Comparison of ENCODE assay signal across 8 cellular contexts in genomic region chr12:111437816-111438454, GRCh38. TPM values are rescaled to one million over a fixed set of nuclear protein-coding genes. Genes with fewer than 3 reads are reported as not detected.
DNase-seq lines count a peak whose midpoint lies in the region; ATAC-seq and TF ChIP-seq lines count a peak whose summit lies in the region.

No MANE protein-coding gene starts in this region.

- peaks cover 46 to 91% (median 54%) of the 10 kb centered on the region in 4 donors for H3K4me1 ChIP-seq in transverse colon

- no peak for TF ChIP-seq EP300 in transverse colon (IDR thresholded peaks at IDR 0.05; ENCODE audit: low read depth)

- no peak for DNase-seq in activated T-cell treated with anti-CD3 and anti-CD28 coated beads, Interleukin-2, amount 50 U/mL, for 72 hours
- DNase-seq in activated T-cell treated with anti-CD3 and anti-CD28 coated beads for 4 hours, result no peak
- DNase-seq in activated naive CD8-positive, alpha-beta T cell treated with anti-CD3 and anti-CD28 coated beads, Interleukin-2, amount 50 U/mL, for 24 hours, result no peak
- DNase-seq in iris pigment epithelial cell (ENCODE audit: low read depth), result peak; percentile 89
- peak; percentile 56 for DNase-seq in transverse colon
- no peak for DNase-seq in NCI-H1092 (lab: John Stamatoyannopoulos, UW)

- no peak for TF ChIP-seq POLR2A in transverse colon (IDR thresholded peaks at IDR 0.05)

- H3K9me3 ChIP-seq in transverse colon, result no peaks in the 10 kb centered on the region

- no peak overlapping the region for H3K4me3 ChIP-seq in transverse colon

- H3K27ac ChIP-seq in transverse colon, result peak overlapping the region; percentile 3 to 85 (median 63)

- H3K9me3 Mint-ChIP-seq in activated T-cell treated with anti-CD3 and anti-CD28 coated beads, Interleukin-2, amount 50 U/mL, for 72 hours, result no peaks in the 10 kb centered on the region
- no peaks in the 10 kb centered on the region for H3K9me3 Mint-ChIP-seq in activated naive CD8-positive, alpha-beta T cell treated with anti-CD3 and anti-CD28 coated beads, Interleukin-2, amount 50 U/mL, for 24 hours

- no peak for ATAC-seq in activated T-cell treated with anti-CD3 and anti-CD28 coated beads, Interleukin-2, amount 50 U/mL, for 72 hours (replicated peaks in 1 of 2)
- no peak for ATAC-seq in activated naive CD8-positive, alpha-beta T cell treated with anti-CD3 and anti-CD28 coated beads, Interleukin-2, amount 50 U/mL, for 24 hours
- ATAC-seq in GM21423 (IDR thresholded peaks at IDR 0.05; ENCODE audit: unreplicated experiment), result no peak
- no peak for ATAC-seq in HG02623 (IDR thresholded peaks at IDR 0.05; ENCODE audit: unreplicated experiment)

- peaks cover 93% of the 10 kb centered on the region for H3K4me1 Mint-ChIP-seq in activated T-cell treated with anti-CD3 and anti-CD28 coated beads, Interleukin-2, amount 50 U/mL, for 72 hours (ENCODE audit: low read depth)
- H3K4me1 Mint-ChIP-seq in activated naive CD8-positive, alpha-beta T cell treated with anti-CD3 and anti-CD28 coated beads, Interleukin-2, amount 50 U/mL, for 24 hours, result peaks cover 93% of the 10 kb centered on the region

- intact Hi-C loops in transverse colon (cut with DNase I; ENCODE audit: low total_unique reads), result no loop called here

- no peaks in the 10 kb centered on the region for H3K36me3 ChIP-seq in transverse colon

- H3K27me3 Mint-ChIP-seq in activated T-cell treated with anti-CD3 and anti-CD28 coated beads, Interleukin-2, amount 50 U/mL, for 72 hours (ENCODE audit: low read depth), result no peaks in the 10 kb centered on the region
- H3K27me3 Mint-ChIP-seq in activated naive CD8-positive, alpha-beta T cell treated with anti-CD3 and anti-CD28 coated beads, Interleukin-2, amount 50 U/mL, for 24 hours, result no peaks in the 10 kb centered on the region

- peak overlapping the region; percentile 27 to 58 for H3K4me3 Mint-ChIP-seq in activated T-cell treated with anti-CD3 and anti-CD28 coated beads, Interleukin-2, amount 50 U/mL, for 72 hours
- peak overlapping the region; percentile 42 for H3K4me3 Mint-ChIP-seq in activated naive CD8-positive, alpha-beta T cell treated with anti-CD3 and anti-CD28 coated beads, Interleukin-2, amount 50 U/mL, for 24 hours

- TF ChIP-seq CTCF in transverse colon (IDR thresholded peaks at IDR 0.05), result no peak

- no peaks in the 10 kb centered on the region for H3K27me3 ChIP-seq in transverse colon

- peaks cover 5 to 7% of the 10 kb centered on the region in 2 donors for H3K36me3 Mint-ChIP-seq in activated T-cell treated with anti-CD3 and anti-CD28 coated beads, Interleukin-2, amount 50 U/mL, for 72 hours (ENCODE audit: insufficient read depth in 2 of 2)
- H3K36me3 Mint-ChIP-seq in activated naive CD8-positive, alpha-beta T cell treated with anti-CD3 and anti-CD28 coated beads, Interleukin-2, amount 50 U/mL, for 24 hours (ENCODE audit: low read depth), result peaks cover 31% of the 10 kb centered on the region

- H3K27ac Mint-ChIP-seq in activated T-cell treated with anti-CD3 and anti-CD28 coated beads, Interleukin-2, amount 50 U/mL, for 72 hours, result peak overlapping the region; percentile 72
- H3K27ac Mint-ChIP-seq in activated naive CD8-positive, alpha-beta T cell treated with anti-CD3 and anti-CD28 coated beads, Interleukin-2, amount 50 U/mL, for 24 hours, result peak overlapping the region; percentile 84

- in situ Hi-C loops in transverse colon (cut with MboI; ENCODE audit: low pct_ligation_motif_present in 1 of 4, low pct_unique_long_range_greater_than_20kb in 1 of 4, low sequenced_read_pairs in 3 of 4), result no loop called here

- 20 to 75% methylated on average over 2 to 8 of the region's 8 CpGs for WGBS in transverse colon (ENCODE audit: low coverage in 1 of 2), 2 donors

RNA-seq across cellular contexts. Expression of gene SH2B3, which starts 32.2 kb away (rescaled TPM):
- total RNA-seq in activated T-cell treated with anti-CD3 and anti-CD28 coated beads, Interleukin-2, amount 50 U/mL, for 72 hours, result 10 to 100 TPM; 33.3 to 37.4 TPM
- 10 to 100 TPM; 22.3 to 99.1 (median 43.6) TPM for total RNA-seq in transverse colon

Comparison
In these comparisons a context has a peak if more than half of its experiments do, and no peak if none do; other contexts are left out.
1. DNase-seq: peak in iris pigment epithelial cell (single experiment) and transverse colon (single experiment); none in activated T-cell treated with anti-CD3 and anti-CD28 coated beads, Interleukin-2, amount 50 U/mL, for 72 hours (0 of 2), activated T-cell treated with anti-CD3 and anti-CD28 coated beads for 4 hours (single experiment), activated naive CD8-positive, alpha-beta T cell treated with anti-CD3 and anti-CD28 coated beads, Interleukin-2, amount 50 U/mL, for 24 hours (single experiment) and NCI-H1092 (single experiment).